ENCODE assay signal across 26 cellular contexts in genomic region chr16:15924996-15925395, GRCh38.
"Had no signal": no experiment of that assay in that cellular context is flagged by ENCODE, and none has a peak within 500 bp of the region (broad histone marks: within the 10 kb centered on the region; RNA-seq: fewer than 3 reads in every experiment).

No MANE protein-coding gene starts in this region.

- H3K4me3 ChIP-seq: colonic mucosa, gastrocnemius medialis, lung, prostate gland, right atrium auricular region, sigmoid colon, thoracic aorta, transverse colon, vagina had no signal

- H3K36me3 ChIP-seq: colonic mucosa, gastrocnemius medialis, neutrophil, prostate gland, right atrium auricular region, sigmoid colon, thoracic aorta, transverse colon, vagina had no signal

- ATAC-seq: esophagus mucosa; gastrocnemius medialis; left lobe of liver; natural killer cell; stimulated activated effector memory CD8-positive, alpha-beta T cell treated with anti-CD3 and anti-CD28 coated beads, Interleukin-12 subunit alpha, Interleukin-12 subunit beta, amount 100 ng/mL, for 72 hours; stimulated activated naive CD8-positive, alpha-beta T cell treated with anti-CD3 and anti-CD28 coated beads, Interleukin-15, Interleukin-2, amounts not matched to agents 100 U/mL and 50 U/mL, for 24 hours had no signal

- H3K4me3 Mint-ChIP-seq: dendritic cell treated with granulocyte-macrophage colony-stimulating factor and Interleukin-4, amounts not matched to agents 40 ng/mL and 50 ng/mL, for 4 days; endodermal cell; memory B cell; natural killer cell; stimulated activated effector memory CD8-positive, alpha-beta T cell treated with anti-CD3 and anti-CD28 coated beads, Interleukin-12 subunit alpha, Interleukin-12 subunit beta, amount 100 ng/mL, for 72 hours had no signal

- H3K27ac Mint-ChIP-seq: dendritic cell treated with granulocyte-macrophage colony-stimulating factor and Interleukin-4, amounts not matched to agents 40 ng/mL and 50 ng/mL, for 4 days; endodermal cell; memory B cell; natural killer cell; stimulated activated effector memory CD8-positive, alpha-beta T cell treated with anti-CD3 and anti-CD28 coated beads, Interleukin-12 subunit alpha, Interleukin-12 subunit beta, amount 100 ng/mL, for 72 hours had no signal

- H3K9me3 Mint-ChIP-seq: dendritic cell treated with granulocyte-macrophage colony-stimulating factor and Interleukin-4, amounts not matched to agents 40 ng/mL and 50 ng/mL, for 4 days; endodermal cell; memory B cell; natural killer cell; stimulated activated effector memory CD8-positive, alpha-beta T cell treated with anti-CD3 and anti-CD28 coated beads, Interleukin-12 subunit alpha, Interleukin-12 subunit beta, amount 100 ng/mL, for 72 hours had no signal

- H3K27me3 Mint-ChIP-seq: dendritic cell treated with granulocyte-macrophage colony-stimulating factor and Interleukin-4, amounts not matched to agents 40 ng/mL and 50 ng/mL, for 4 days; memory B cell had no signal

- H3K9ac ChIP-seq: parathyroid adenoma had no signal

- H3K4me1 Mint-ChIP-seq: endodermal cell; memory B cell; natural killer cell; stimulated activated effector memory CD8-positive, alpha-beta T cell treated with anti-CD3 and anti-CD28 coated beads, Interleukin-12 subunit alpha, Interleukin-12 subunit beta, amount 100 ng/mL, for 72 hours had no signal

- H3K36me3 Mint-ChIP-seq: memory B cell; natural killer cell; stimulated activated effector memory CD8-positive, alpha-beta T cell treated with anti-CD3 and anti-CD28 coated beads, Interleukin-12 subunit alpha, Interleukin-12 subunit beta, amount 100 ng/mL, for 72 hours had no signal

- DNase-seq: colonic mucosa; effector CD8-positive, alpha-beta T cell; endodermal cell; foreskin fibroblast; gastrocnemius medialis; head of caudate nucleus; natural killer cell; sigmoid colon; stimulated activated CD4-positive, alpha-beta T cell treated with anti-CD3 and anti-CD28 coated beads, Interleukin-2, amount 100 ng/mL, for 24 hours; stimulated activated CD4-positive, alpha-beta T cell treated with anti-CD3 and anti-CD28 coated beads, Interleukin-4, amount 100 ng/mL, for 24 hours; stimulated activated naive CD8-positive, alpha-beta T cell treated with anti-CD3 and anti-CD28 coated beads, Interleukin-15, Interleukin-2, amounts not matched to agents 100 U/mL and 50 U/mL, for 24 hours; substantia nigra; transverse colon had no signal

- H3K9me3 ChIP-seq: colonic mucosa, gastrocnemius medialis, neutrophil, prostate gland, right atrium auricular region, sigmoid colon, thoracic aorta, transverse colon, vagina had no signal

- H3K79me2 ChIP-seq: parathyroid adenoma had no signal

- H3K4me1 ChIP-seq: colonic mucosa, parathyroid adenoma, prostate gland, right atrium auricular region, sigmoid colon, vagina had no signal

- H3K27ac ChIP-seq: colonic mucosa, epithelial cell of prostate, gastrocnemius medialis, neutrophil, parathyroid adenoma, prostate gland, right atrium auricular region, sigmoid colon, thoracic aorta, transverse colon, vagina had no signal

- H2AFZ ChIP-seq: parathyroid adenoma had no signal

- H3K27me3 ChIP-seq: colonic mucosa, gastrocnemius medialis, neutrophil, right atrium auricular region, sigmoid colon, transverse colon, vagina had no signal
